Comparison of ENCODE assay signal across 8 cellular contexts in the genomic region with DNA sequence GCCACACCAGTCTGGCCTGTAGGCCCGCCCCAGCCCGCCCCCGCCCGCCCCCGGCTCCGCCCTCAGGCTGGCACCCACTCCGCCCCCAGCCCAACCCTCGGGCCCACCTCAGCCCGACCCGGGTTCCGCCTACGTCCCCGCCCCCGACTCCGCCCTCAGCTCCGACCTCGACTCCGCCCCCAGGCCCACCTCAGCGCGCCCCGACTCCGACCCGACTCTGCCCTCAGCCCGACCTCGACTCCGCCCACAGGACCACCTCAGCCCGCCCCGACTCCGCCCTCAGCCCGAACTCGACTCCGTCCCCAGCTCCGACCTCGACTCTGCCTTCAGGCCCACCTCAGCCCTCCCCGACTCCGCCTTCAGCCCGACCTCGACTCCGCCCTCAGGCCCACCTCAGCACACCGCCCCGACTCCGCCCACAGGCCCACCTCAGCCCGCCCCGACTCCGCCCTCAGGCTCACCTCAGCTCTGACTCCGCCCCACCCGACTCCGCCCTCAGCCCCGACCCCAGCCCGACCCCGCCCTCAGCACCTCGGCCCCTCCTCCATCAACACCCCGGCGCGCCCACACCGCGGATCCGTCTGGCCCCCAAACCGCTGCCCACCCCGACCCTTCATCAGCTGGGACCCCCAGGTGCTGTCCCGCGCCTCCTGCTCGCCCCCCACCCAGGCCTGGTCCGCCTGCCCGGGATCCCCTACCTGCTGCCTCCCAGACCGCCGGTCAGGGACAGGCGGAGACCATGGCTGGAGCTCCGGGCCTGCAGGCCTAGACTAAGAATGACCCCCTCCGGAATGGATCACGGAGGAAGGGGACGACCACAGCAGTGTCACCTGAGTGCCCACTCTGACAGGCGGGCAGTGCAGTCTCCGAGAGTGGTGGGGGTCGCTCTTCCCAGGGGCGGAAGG. TPM values are rescaled to one million over a fixed set of nuclear protein-coding genes. Genes with fewer than 3 reads are reported as not detected.
DNase-seq lines count a peak whose midpoint lies in the region; ATAC-seq and TF ChIP-seq lines count a peak whose summit lies in the region.

Gene RAB43 (minus strand): TSS at position 13 of the 905 bp plus-strand sequence. CDS start 315 bp downstream, outside the sequence.

- H3K4me1 Mint-ChIP-seq in activated CD4-positive, alpha-beta T cell treated with anti-CD3 and anti-CD28 coated beads for 36 hours: peaks cover 32% of the 10 kb centered on the region

- in situ Hi-C loops in GM13976 (cut with MboI; ENCODE audit: low sequenced_read_pairs, unreplicated experiment): no loop called here

- no peak for TF ChIP-seq CTCF in GM13976 (IDR thresholded peaks at IDR 0.05; ENCODE audit: borderline replicate concordance, control extremely low read depth, extremely low read depth, insufficient read depth, missing control alignments)

- DNase-seq in GM13976 (ENCODE audit: low spot score) (peak; percentile 93), NCI-H2196 (lab: John Stamatoyannopoulos, UW; ENCODE audit: unreplicated experiment) (peak; percentile 93), cerebellar nuclear complex (lab: John Stamatoyannopoulos, UW) (peak; percentile 17 to 44), islet precursor cell (peak; percentile 100)
- peak; percentile 90 for DNase-seq in activated CD4-positive, alpha-beta T cell treated with anti-CD3 and anti-CD28 coated beads for 36 hours
- peak; percentile 63 to 80 for DNase-seq in stimulated activated CD4-positive, alpha-beta T cell treated with anti-CD3 and anti-CD28 coated beads, Interleukin-12 subunit alpha, Interleukin-12 subunit beta, amount 100 ng/mL, for 24 hours (ENCODE audit: low read depth in 2 of 2)

- intact Hi-C loops in activated CD4-positive, alpha-beta T cell treated with anti-CD3 and anti-CD28 coated beads for 36 hours (cut with DNase I, micrococcal nuclease): loop anchor here (2.0 to 5.0 kb wide), 6 partner anchors 69 to 770 kb away; partner anchors contain the start of genes COPG1 (in 1 of the 2), IFT122 (in 1 of the 2) and TMCC1 (in 1 of the 2)

- peaks cover 32% of the 10 kb centered on the region for H3K36me3 Mint-ChIP-seq in activated CD4-positive, alpha-beta T cell treated with anti-CD3 and anti-CD28 coated beads for 36 hours (ENCODE audit: low read depth)

- peak within 1 kb of the TSS; percentile 95 for H3K27ac Mint-ChIP-seq in activated CD4-positive, alpha-beta T cell treated with anti-CD3 and anti-CD28 coated beads for 36 hours

- CTCF ChIA-PET in activated CD4-positive, alpha-beta T cell treated with anti-CD3 and anti-CD28 coated beads for 36 hours (lab: Charles Lee): interaction anchor here (0.6 to 2.5 kb wide), 6 partner anchors 39 to 303 kb away, joined by 3 to 12 read pairs (median 4); no protein-coding TSS in a partner anchor

- H3K27me3 Mint-ChIP-seq in activated CD4-positive, alpha-beta T cell treated with anti-CD3 and anti-CD28 coated beads for 36 hours: no peaks in the 10 kb centered on the region

- no peaks in the 10 kb centered on the region for H3K9me3 Mint-ChIP-seq in activated CD4-positive, alpha-beta T cell treated with anti-CD3 and anti-CD28 coated beads for 36 hours (ENCODE audit: low read depth)

- ATAC-seq in HG02943 (IDR thresholded peaks at IDR 0.05; ENCODE audit: low read depth, unreplicated experiment) (peak; percentile 44), HG02938 (IDR thresholded peaks at IDR 0.05; ENCODE audit: unreplicated experiment) (no peak)
- peak; percentile 47 for ATAC-seq in activated CD4-positive, alpha-beta T cell treated with anti-CD3 and anti-CD28 coated beads for 36 hours

- peak within 1 kb of the TSS; percentile 91 for H3K4me3 Mint-ChIP-seq in activated CD4-positive, alpha-beta T cell treated with anti-CD3 and anti-CD28 coated beads for 36 hours

- POLR2A ChIA-PET in activated CD4-positive, alpha-beta T cell treated with anti-CD3 and anti-CD28 coated beads for 36 hours (lab: Charles Lee): interaction anchor here (0.7 to 1.9 kb wide), 5 partner anchors 16 to 244 kb away, joined by 3 to 10 read pairs (median 5); partner anchors contain the start of gene COPG1

RNA-seq across cellular contexts. Expression of gene RAB43, which starts in this region (rescaled TPM):
- total RNA-seq in activated CD4-positive, alpha-beta T cell treated with anti-CD3 and anti-CD28 coated beads for 36 hours: 10 to 100 TPM; 32.1 to 51.8 TPM

Comparison
In these comparisons a context has a peak if more than half of its experiments do, and no peak if none do; other contexts are left out.
1. DNase-seq: peak in every context shown above with its lines; median percentile 100 in islet precursor cell; 93 in GM13976; 93 in NCI-H2196; 90 in activated CD4-positive, alpha-beta T cell treated with anti-CD3 and anti-CD28 coated beads for 36 hours; 72 in stimulated activated CD4-positive, alpha-beta T cell treated with anti-CD3 and anti-CD28 coated beads, Interleukin-12 subunit alpha, Interleukin-12 subunit beta, amount 100 ng/mL, for 24 hours; 30 in cerebellar nuclear complex.